Comparison of ENCODE assay signal across 20 cellular contexts in genomic region chr19:579842-580155, GRCh38. TPM values are rescaled to one million over a fixed set of nuclear protein-coding genes. Genes with fewer than 3 reads are reported as not detected.
"Had no signal": no experiment of that assay in that cellular context is flagged by ENCODE, and none has a peak within 500 bp of the region (broad histone marks: within the 10 kb centered on the region; RNA-seq: fewer than 3 reads in every experiment).

No MANE protein-coding gene starts in this region.

- DNase-seq: activated CD4-positive, alpha-beta T cell treated with anti-CD3 and anti-CD28 coated beads for 4 hours; activated CD8-positive, alpha-beta memory T cell treated with anti-CD3 and anti-CD28 coated beads, Interleukin-2, amount 50 U/mL, for 4 hours; activated CD8-positive, alpha-beta T cell treated with anti-CD3 and anti-CD28 coated beads for 36 hours; activated naive CD4-positive, alpha-beta T cell treated with Interleukin-2 at 50 U/mL for 16 hours; activated naive CD8-positive, alpha-beta T cell treated with anti-CD3 and anti-CD28 coated beads, Interleukin-2, amount 50 U/mL, for 24 hours; amniotic stem cell; brain microvascular endothelial cell; cerebellar nuclear complex; Kasumi-1; KBM-7; NCI-H1105 treated with DMSO at 0.1 percent for 48 hours; NCI-H1436 treated with DMSO at 0.1 percent for 48 hours; NCI-H187; NCI-H2081; NCI-H510A treated with DMSO at 0.1 percent for 48 hours; Peyer's patch; SHP77 treated with DMSO at 0.1 percent for 48 hours had no signal

- H3K27me3 ChIP-seq: brain microvascular endothelial cell, cardiac muscle cell, Peyer's patch had no signal

- H3K4me3 ChIP-seq: cardiac muscle cell, Peyer's patch had no signal

- H3K27ac ChIP-seq: brain microvascular endothelial cell, cardiac muscle cell, Peyer's patch had no signal

- ATAC-seq: activated CD4-positive, CD25-positive, alpha-beta regulatory T cell treated with anti-CD3 and anti-CD28 coated beads, Interleukin-2, amount 50 U/mL, for 24 hours; activated CD8-positive, alpha-beta T cell treated with anti-CD3 and anti-CD28 coated beads for 36 hours; activated naive CD4-positive, alpha-beta T cell treated with anti-CD3 and anti-CD28 coated beads, Interleukin-2, amount 50 U/mL, for 72 hours; activated naive CD8-positive, alpha-beta T cell treated with anti-CD3 and anti-CD28 coated beads, Interleukin-2, amount 50 U/mL, for 24 hours had no signal

- H3K9me3 ChIP-seq: Peyer's patch had no signal

RNA-seq across cellular contexts. Expression of gene HCN2, which starts 9.9 kb away (rescaled TPM):
- total RNA-seq: Peyer's patch had no signal

RNA-seq across cellular contexts. Expression of gene GZMM, which starts 35.9 kb away (rescaled TPM):
- total RNA-seq: cardiac muscle cell had no signal
